ENCODE assay signal across 23 cellular contexts in the genomic region with DNA sequence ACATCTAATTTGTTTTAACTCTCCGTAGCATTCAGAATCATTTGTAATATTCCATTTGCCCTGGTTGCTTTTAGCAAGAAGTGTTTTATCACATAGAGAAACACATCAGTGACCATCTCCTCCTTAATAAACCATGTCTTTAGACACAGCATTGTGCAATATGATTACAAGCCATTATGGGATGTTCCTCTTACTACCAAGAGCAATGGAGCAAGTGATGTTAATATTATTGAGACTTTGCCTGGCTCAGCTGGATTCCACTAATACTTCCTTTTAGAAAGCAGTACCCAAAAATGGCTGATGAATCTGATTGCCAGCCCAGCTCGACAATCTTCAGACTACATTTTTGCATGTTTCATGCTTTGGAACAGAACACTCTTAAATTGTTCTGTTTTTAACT.
"Had no signal": no experiment of that assay in that cellular context is flagged by ENCODE, and none has a peak within 500 bp of the region (broad histone marks: within the 10 kb centered on the region; RNA-seq: fewer than 3 reads in every experiment).

No MANE protein-coding gene starts in this region.

- H3K9me3 ChIP-seq: left lung, mucosa of descending colon, ovary, right lobe of liver, stomach, testis, upper lobe of left lung had no signal

- H3K36me3 ChIP-seq: left lung, ovary, right lobe of liver, stomach, upper lobe of left lung had no signal

- H3K4me2 ChIP-seq: smooth muscle cell had no signal

- H3K4me1 ChIP-seq: foreskin keratinocyte, right lobe of liver had no signal

- ATAC-seq: activated CD8-positive, alpha-beta T cell treated with anti-CD3 and anti-CD28 coated beads for 36 hours; foreskin keratinocyte; left lung; mucosa of descending colon had no signal

- H3K27ac ChIP-seq: foreskin keratinocyte, left lung, ovary, right lobe of liver, stomach had no signal

- H3K4me3 ChIP-seq: dorsolateral prefrontal cortex, left lung, mucosa of descending colon, ovary, right lobe of liver, smooth muscle cell, stomach, testis, upper lobe of left lung had no signal

- DNase-seq: activated B cell treated with CpG ODN at 0.5 μM for 24 hours; activated CD4-positive, alpha-beta T cell treated with anti-CD3 and anti-CD28 coated beads for 4 hours; activated CD8-positive, alpha-beta T cell treated with anti-CD3 and anti-CD28 coated beads for 36 hours; activated naive CD4-positive, alpha-beta T cell treated with Interleukin-2 at 50 U/mL for 16 hours; activated naive CD8-positive, alpha-beta T cell treated with anti-CD3 and anti-CD28 coated beads, Interleukin-2, amount 10 ng/mL, durations not matched to agents 7 days and 5 days; activated T-cell treated with anti-CD3 and anti-CD28 coated beads, Interleukin-2, amount 50 U/mL, for 1 hour; central memory CD4-positive, alpha-beta T cell; foreskin keratinocyte; head of caudate nucleus; kidney; left lung; mesenchymal stem cell; mucosa of descending colon; naive B cell; ovary; right lobe of liver; stimulated activated CD4-positive, alpha-beta T cell treated with anti-CD3 and anti-CD28 coated beads, Interleukin-4, amount 100 ng/mL, for 1 hour; stomach; SW 1271; testis; upper lobe of left lung had no signal

- H3K27me3 ChIP-seq: dorsolateral prefrontal cortex, foreskin keratinocyte, left lung, ovary, right lobe of liver, stomach, testis, upper lobe of left lung had no signal
